Comparison of ENCODE assay signal across 1 cellular context in the genomic region with DNA sequence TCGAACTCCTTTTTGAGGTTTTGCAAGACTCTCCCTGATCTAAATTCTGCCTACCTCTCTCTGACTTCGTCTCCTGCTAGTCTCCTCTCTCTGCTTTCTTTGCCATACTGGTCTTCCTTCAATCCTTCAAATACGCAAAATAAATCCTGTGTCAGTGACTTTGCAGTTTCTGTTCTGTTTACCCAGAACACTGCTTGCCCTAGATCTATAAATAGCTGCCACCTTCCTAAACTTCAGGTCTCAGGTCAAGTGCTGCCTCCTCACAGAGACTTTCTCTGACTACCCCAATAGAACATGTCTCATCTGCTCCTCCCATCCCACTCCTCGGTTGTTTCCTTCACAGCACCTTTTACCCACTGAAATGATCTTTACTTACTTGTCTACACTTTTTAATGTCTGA.
TF ChIP-seq lines count a peak whose summit lies in the region.

No MANE protein-coding gene starts in this region.

TF ChIP-seq in A549, 52 proteins besides CTCF, POLR2A, EP300 and RAD21 (continued from another document):
- TF ChIP-seq, protein P1, sequence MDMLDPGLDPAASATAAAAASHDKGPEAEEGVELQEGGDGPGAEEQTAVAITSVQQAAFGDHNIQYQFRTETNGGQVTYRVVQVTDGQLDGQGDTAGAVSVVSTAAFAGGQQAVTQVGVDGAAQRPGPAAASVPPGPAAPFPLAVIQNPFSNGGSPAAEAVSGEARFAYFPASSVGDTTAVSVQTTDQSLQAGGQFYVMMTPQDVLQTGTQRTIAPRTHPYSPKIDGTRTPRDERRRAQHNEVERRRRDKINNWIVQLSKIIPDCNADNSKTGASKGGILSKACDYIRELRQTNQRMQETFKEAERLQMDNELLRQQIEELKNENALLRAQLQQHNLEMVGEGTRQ (IDR thresholded peaks at IDR 0.05) = no peak
- TF ChIP-seq, protein P2, sequence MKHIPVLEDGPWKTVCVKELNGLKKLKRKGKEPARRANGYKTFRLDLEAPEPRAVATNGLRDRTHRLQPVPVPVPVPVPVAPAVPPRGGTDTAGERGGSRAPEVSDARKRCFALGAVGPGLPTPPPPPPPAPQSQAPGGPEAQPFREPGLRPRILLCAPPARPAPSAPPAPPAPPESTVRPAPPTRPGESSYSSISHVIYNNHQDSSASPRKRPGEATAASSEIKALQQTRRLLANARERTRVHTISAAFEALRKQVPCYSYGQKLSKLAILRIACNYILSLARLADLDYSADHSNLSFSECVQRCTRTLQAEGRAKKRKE (CRISPR knock-in tag; IDR thresholded peaks at IDR 0.05; ENCODE audit: low read depth) = no peak
- no peak for TF ChIP-seq MAZ (IDR thresholded peaks at IDR 0.05; ENCODE audit: borderline replicate concordance, low read depth, low read length)
